In genomic region chr10:110642980-110643655, GRCh38 we compare ENCODE assay signal across 8 cellular contexts. TPM values are rescaled to one million over a fixed set of nuclear protein-coding genes. Genes with fewer than 3 reads are reported as not detected.
A peak's percentile ranks its signal among the peaks of the same experiment; 100 is the strongest.
DNase-seq lines count a peak whose midpoint lies in the region; ATAC-seq and TF ChIP-seq lines count a peak whose summit lies in the region.

No MANE protein-coding gene starts in this region.

- H3K4me3 ChIP-seq in GM06990 (replicated peaks; ENCODE audit: low read depth, low read length) (peak overlapping the region; percentile 62), RWPE2 (ENCODE audit: severe bottlenecking) (peak overlapping the region; percentile 41), esophagus muscularis mucosa (peak overlapping the region; percentile 63 to 78 (median 68))

- H3K4me1 ChIP-seq in RWPE2 (ENCODE audit: insufficient read depth, poor library complexity, severe bottlenecking) (peaks cover 8% of the 10 kb centered on the region), esophagus muscularis mucosa (peaks cover 0 to 37% (median 27%) of the 10 kb centered on the region in 4 donors)

- H3K27me3 ChIP-seq in GM06990 (replicated peaks; ENCODE audit: control insufficient read depth, insufficient read depth, low read length) (no peaks in the 10 kb centered on the region; the same call in none of the 2 replicates), RWPE2 (ENCODE audit: insufficient read depth, poor library complexity, severe bottlenecking) (peaks cover 55% of the 10 kb centered on the region), esophagus muscularis mucosa (peaks cover 0 to 40% (median 16%) of the 10 kb centered on the region in 4 donors)

- no peaks in the 10 kb centered on the region for H3K36me3 Mint-ChIP-seq in progenitor cell of endocrine pancreas (ENCODE audit: insufficient read depth)

- H3K9me3 Mint-ChIP-seq in progenitor cell of endocrine pancreas (ENCODE audit: low read depth), result no peaks in the 10 kb centered on the region

- DNase-seq in GM06990 (ENCODE audit: extremely low read depth, insufficient read length) (no peak), RWPE2 (ENCODE audit: low spot score) (no peak), esophagus muscularis mucosa (ENCODE audit: extremely low spot score) (no peak), progenitor cell of endocrine pancreas (ENCODE audit: low spot score, unreplicated experiment) (no peak), cerebellar nuclear complex (lab: John Stamatoyannopoulos, UW) (no peak), MV-4-11 (lab: John Stamatoyannopoulos, UW) (no peak)

- intact Hi-C loops in esophagus muscularis mucosa (cut with DNase I), result no loop called here

- TF ChIP-seq EP300 in esophagus muscularis mucosa (IDR thresholded peaks at IDR 0.05), result no peak

- WGBS in esophagus muscularis mucosa, result 45% methylated on average over 30 of the region's 43 CpGs

- TF ChIP-seq CTCF in GM06990 (IDR thresholded peaks at IDR 0.05; ENCODE audit: insufficient read depth, low read length, poor library complexity, severe bottlenecking) (no peak), RWPE2 (IDR thresholded peaks at IDR 0.05; ENCODE audit: poor library complexity, severe bottlenecking) (no peak), esophagus muscularis mucosa (IDR thresholded peaks at IDR 0.05) (no peak), progenitor cell of endocrine pancreas (IDR thresholded peaks at IDR 0.05; ENCODE audit: unreplicated experiment) (no peak)

- no peak for TF ChIP-seq POLR2A in esophagus muscularis mucosa (IDR thresholded peaks at IDR 0.05; ENCODE audit: low read depth)

- H3K36me3 ChIP-seq in GM06990 (ENCODE audit: control insufficient read depth, insufficient read depth, low read length) (no peaks in the 10 kb centered on the region), RWPE2 (ENCODE audit: low read depth) (no peaks in the 10 kb centered on the region), esophagus muscularis mucosa (no peaks in the 10 kb centered on the region)

- H3K9me3 ChIP-seq in RWPE2 (ENCODE audit: severe bottlenecking) (no peaks in the 10 kb centered on the region), esophagus muscularis mucosa (no peaks in the 10 kb centered on the region)

- ATAC-seq in RWPE2 (ENCODE audit: low read depth) (no peak), GM21528 (IDR thresholded peaks at IDR 0.05; ENCODE audit: low FRiP score, unreplicated experiment) (no peak), HG03342 (IDR thresholded peaks at IDR 0.05; ENCODE audit: unreplicated experiment) (no peak)

- peak overlapping the region; percentile 81 for H3K4me3 Mint-ChIP-seq in progenitor cell of endocrine pancreas (ENCODE audit: low read depth)

- H3K27me3 Mint-ChIP-seq in progenitor cell of endocrine pancreas, result peaks cover 49% of the 10 kb centered on the region

- peaks cover 15% of the 10 kb centered on the region for H3K4me1 Mint-ChIP-seq in progenitor cell of endocrine pancreas (ENCODE audit: low read depth)

- H3K27ac Mint-ChIP-seq in progenitor cell of endocrine pancreas, result peak overlapping the region; percentile 88

- H3K27ac ChIP-seq in RWPE2 (ENCODE audit: poor library complexity, severe bottlenecking) (no peak overlapping the region), esophagus muscularis mucosa (replicated peaks in 1 of 4) (peak overlapping the region in 3 of 4 donors; percentile 79 to 83 (median 79))

RNA-seq across cellular contexts. Expression of gene RBM20, which starts 1.0 kb away (rescaled TPM):
- total RNA-seq in esophagus muscularis mucosa, result 1 to 10 TPM; 5.3 to 7.7 (median 5.8) TPM
- total RNA-seq in progenitor cell of endocrine pancreas, result 1.5 and 2.7 TPM in 2 replicates
